In genomic region chr12:117045998-117046374, GRCh38 we compare ENCODE assay signal across 13 cellular contexts. TPM values are rescaled to one million over a fixed set of nuclear protein-coding genes. Genes with fewer than 3 reads are reported as not detected.
DNase-seq lines count a peak whose midpoint lies in the region; ATAC-seq and TF ChIP-seq lines count a peak whose summit lies in the region.
"Had no signal": no experiment of that assay in that cellular context is flagged by ENCODE, and none has a peak within 500 bp of the region (broad histone marks: within the 10 kb centered on the region; RNA-seq: fewer than 3 reads in every experiment).

No MANE protein-coding gene starts in this region.

- DNase-seq in Calu3: no peak
- DNase-seq in HFFc6: no peak
- peak; percentile 82 for DNase-seq in islet precursor cell
- DNase-seq in foreskin keratinocyte: no peak
- DNase-seq in activated T-cell treated with anti-CD3 and anti-CD28 coated beads, Interleukin-2, amount 50 U/mL, for 4 hours: no peak
- DNase-seq: activated CD8-positive, alpha-beta memory T cell treated with anti-CD3 and anti-CD28 coated beads, Interleukin-2, amount 10 ng/mL, durations not matched to agents 7 days and 5 days; NCI-H446; sigmoid colon had no signal

- H3K36me3 Mint-ChIP-seq in Calu3 (ENCODE audit: insufficient read depth, unreplicated experiment) (peaks cover 99% of the 10 kb centered on the region), HFFc6 (ENCODE audit: low read depth) (no peaks in the 10 kb centered on the region)
- no peaks in the 10 kb centered on the region for H3K36me3 Mint-ChIP-seq in activated T-cell treated with anti-CD3 and anti-CD28 coated beads, Interleukin-2, amount 50 U/mL, for 4 hours (ENCODE audit: insufficient read depth)
- H3K36me3 Mint-ChIP-seq: activated naive CD4-positive, alpha-beta T cell treated with anti-CD3 and anti-CD28 coated beads, Interleukin-2, amount 50 U/mL, for 72 hours had no signal

- H3K27ac ChIP-seq in angular gyrus (ENCODE audit: low read depth, low read length) (peak overlapping the region; percentile 19), foreskin keratinocyte (no peak overlapping the region)
- H3K27ac ChIP-seq: sigmoid colon had no signal

- peaks cover 32% of the 10 kb centered on the region for H3K27me3 ChIP-seq in foreskin keratinocyte
- H3K27me3 ChIP-seq: sigmoid colon had no signal

- intact Hi-C loops in Calu3 (cut with micrococcal nuclease; ENCODE audit: unreplicated experiment): no loop called here

- H3K4me3 Mint-ChIP-seq in Calu3 (ENCODE audit: low read depth, unreplicated experiment) (no peak overlapping the region), HFFc6 (no peak overlapping the region)
- H3K4me3 Mint-ChIP-seq in activated T-cell treated with anti-CD3 and anti-CD28 coated beads, Interleukin-2, amount 50 U/mL, for 4 hours: no peak overlapping the region
- H3K4me3 Mint-ChIP-seq: activated CD8-positive, alpha-beta memory T cell treated with anti-CD3 and anti-CD28 coated beads, Interleukin-2, amount 10 ng/mL, durations not matched to agents 7 days and 5 days had no signal

- H3K27ac Mint-ChIP-seq in Calu3 (ENCODE audit: unreplicated experiment) (peak overlapping the region; percentile 42), HFFc6 (no peak overlapping the region)
- H3K27ac Mint-ChIP-seq: activated CD8-positive, alpha-beta memory T cell treated with anti-CD3 and anti-CD28 coated beads, Interleukin-2, amount 10 ng/mL, durations not matched to agents 7 days and 5 days had no signal

- H3K9me3 Mint-ChIP-seq in Calu3 (ENCODE audit: low read depth, unreplicated experiment) (no peaks in the 10 kb centered on the region), HFFc6 (no peaks in the 10 kb centered on the region)
- no peaks in the 10 kb centered on the region for H3K9me3 Mint-ChIP-seq in activated T-cell treated with anti-CD3 and anti-CD28 coated beads, Interleukin-2, amount 50 U/mL, for 4 hours
- H3K9me3 Mint-ChIP-seq: activated naive CD4-positive, alpha-beta T cell treated with anti-CD3 and anti-CD28 coated beads, Interleukin-2, amount 50 U/mL, for 72 hours had no signal

- CTCF ChIA-PET in Calu3 (lab: Charles Lee): interaction anchor here (0.6 kb wide), 1 partner anchor 11 kb away, joined by 4 read pairs; no protein-coding TSS in a partner anchor

- no peaks in the 10 kb centered on the region for H3K4me1 ChIP-seq in foreskin keratinocyte

- no peak for ATAC-seq in foreskin keratinocyte
- no peak for ATAC-seq in activated T-cell treated with anti-CD3 and anti-CD28 coated beads, Interleukin-2, amount 50 U/mL, for 4 hours
- no peak for ATAC-seq in esophagus mucosa
- ATAC-seq in GM18517 (IDR thresholded peaks at IDR 0.05; ENCODE audit: unreplicated experiment): no peak
- ATAC-seq: activated CD8-positive, alpha-beta memory T cell treated with anti-CD3 and anti-CD28 coated beads, Interleukin-2, amount 10 ng/mL, durations not matched to agents 7 days and 5 days; activated naive CD4-positive, alpha-beta T cell treated with anti-CD3 and anti-CD28 coated beads, Interleukin-2, amount 50 U/mL, for 72 hours had no signal

- H3K4me1 Mint-ChIP-seq in Calu3 (ENCODE audit: low read depth, unreplicated experiment) (peaks cover 43% of the 10 kb centered on the region), HFFc6 (ENCODE audit: low read depth) (peaks cover 17% of the 10 kb centered on the region)
- no peaks in the 10 kb centered on the region for H3K4me1 Mint-ChIP-seq in activated T-cell treated with anti-CD3 and anti-CD28 coated beads, Interleukin-2, amount 50 U/mL, for 4 hours (ENCODE audit: low read depth)

- no peak for TF ChIP-seq CTCF in Calu3 (IDR thresholded peaks at IDR 0.05; ENCODE audit: unreplicated experiment)
- peak; percentile 32 for TF ChIP-seq CTCF in HFFc6 (IDR thresholded peaks at IDR 0.05)
- TF ChIP-seq CTCF in foreskin keratinocyte (conservative IDR thresholded peaks at IDR 0.05): no peak

- BruUV-seq in Calu3 (replicated peaks; lab: Mats Ljungman, UMichigan): no TSS peak

- H3K27me3 Mint-ChIP-seq in Calu3 (ENCODE audit: unreplicated experiment) (no peaks in the 10 kb centered on the region), HFFc6 (ENCODE audit: insufficient read depth) (peaks cover 8% of the 10 kb centered on the region)
- H3K27me3 Mint-ChIP-seq in activated T-cell treated with anti-CD3 and anti-CD28 coated beads, Interleukin-2, amount 50 U/mL, for 4 hours (ENCODE audit: low read depth): no peaks in the 10 kb centered on the region
- H3K27me3 Mint-ChIP-seq: activated CD8-positive, alpha-beta memory T cell treated with anti-CD3 and anti-CD28 coated beads, Interleukin-2, amount 10 ng/mL, durations not matched to agents 7 days and 5 days had no signal

RNA-seq across cellular contexts. Expression of gene TESC, which starts 53.2 kb away (rescaled TPM):
- total RNA-seq in Calu3 (2022) (647 and 669 TPM in 2 replicates), foreskin keratinocyte (not detected in 2 replicates), esophagus mucosa (0.56 TPM)
- not detected for total RNA-seq in HFFc6 (2021; fragmentation: NEBNext Ultra II Directional; extraction: Animal tissue kit (Norgen Biotek cat#: 25700))
- polyA plus RNA-seq in foreskin keratinocyte: 0.13 TPM in 1 of 2 replicates, not detected in the other
- total RNA-seq in activated T-cell treated with anti-CD3 and anti-CD28 coated beads, Interleukin-2, amount 50 U/mL, for 4 hours: 10 to 100 TPM; 18.7 to 27.6 (median 26.6) TPM
- total RNA-seq: MCF 10A had no signal

Comparison
In these comparisons a context has a peak if more than half of its experiments do, and no peak if none do; other contexts are left out.
1. RNA of gene TESC, which starts 53.2 kb away (total RNA-seq): 647 to 669 TPM in Calu3; 18.7 to 27.6 TPM in activated T-cell treated with anti-CD3 and anti-CD28 coated beads, Interleukin-2, amount 50 U/mL, for 4 hours, 0.56 TPM in esophagus mucosa (single experiment), not detected in HFFc6 and not detected in foreskin keratinocyte; every median in the first group is over 10 times any median in the second.